ENCODE assay signal across 1 cellular context in the genomic region with DNA sequence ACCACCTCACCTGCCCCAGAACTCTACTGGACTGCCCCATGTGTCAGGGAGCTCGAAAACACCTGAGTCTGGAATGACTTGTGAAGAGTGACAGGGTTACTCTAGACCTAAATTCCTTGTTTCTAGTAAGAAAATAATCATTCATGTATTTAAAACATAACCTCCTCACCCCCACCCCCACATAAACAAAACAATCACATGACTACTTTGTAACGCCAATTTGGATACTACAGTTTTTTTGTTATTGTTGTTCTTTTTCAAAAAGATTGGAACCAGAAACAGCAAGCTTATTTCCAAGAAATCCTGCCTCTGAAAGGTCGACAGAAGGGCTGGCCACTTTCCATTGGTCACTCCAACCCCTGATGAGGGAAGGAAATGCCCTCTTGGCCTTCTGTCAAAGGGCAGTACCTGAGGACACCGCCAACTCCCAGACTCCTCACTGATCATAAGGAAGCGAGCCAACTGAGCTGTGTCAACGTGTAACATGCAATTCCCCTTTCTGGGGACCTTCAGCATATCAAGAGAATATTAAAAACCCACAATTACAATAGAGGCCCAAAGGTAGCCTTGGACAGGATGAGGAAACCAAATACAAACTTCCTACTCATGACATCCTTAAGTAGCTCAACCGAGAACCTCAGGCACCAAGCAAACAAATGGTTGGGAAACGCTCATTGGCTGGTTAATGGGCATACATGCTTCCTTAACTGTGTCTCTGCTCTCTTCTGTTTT.
TF ChIP-seq lines count a peak whose summit lies in the region.

No MANE protein-coding gene starts in this region.

TF ChIP-seq in GM23338, 12 proteins besides CTCF, POLR2A, EP300 and RAD21 (continued from another document):
- TF ChIP-seq, protein P1, sequence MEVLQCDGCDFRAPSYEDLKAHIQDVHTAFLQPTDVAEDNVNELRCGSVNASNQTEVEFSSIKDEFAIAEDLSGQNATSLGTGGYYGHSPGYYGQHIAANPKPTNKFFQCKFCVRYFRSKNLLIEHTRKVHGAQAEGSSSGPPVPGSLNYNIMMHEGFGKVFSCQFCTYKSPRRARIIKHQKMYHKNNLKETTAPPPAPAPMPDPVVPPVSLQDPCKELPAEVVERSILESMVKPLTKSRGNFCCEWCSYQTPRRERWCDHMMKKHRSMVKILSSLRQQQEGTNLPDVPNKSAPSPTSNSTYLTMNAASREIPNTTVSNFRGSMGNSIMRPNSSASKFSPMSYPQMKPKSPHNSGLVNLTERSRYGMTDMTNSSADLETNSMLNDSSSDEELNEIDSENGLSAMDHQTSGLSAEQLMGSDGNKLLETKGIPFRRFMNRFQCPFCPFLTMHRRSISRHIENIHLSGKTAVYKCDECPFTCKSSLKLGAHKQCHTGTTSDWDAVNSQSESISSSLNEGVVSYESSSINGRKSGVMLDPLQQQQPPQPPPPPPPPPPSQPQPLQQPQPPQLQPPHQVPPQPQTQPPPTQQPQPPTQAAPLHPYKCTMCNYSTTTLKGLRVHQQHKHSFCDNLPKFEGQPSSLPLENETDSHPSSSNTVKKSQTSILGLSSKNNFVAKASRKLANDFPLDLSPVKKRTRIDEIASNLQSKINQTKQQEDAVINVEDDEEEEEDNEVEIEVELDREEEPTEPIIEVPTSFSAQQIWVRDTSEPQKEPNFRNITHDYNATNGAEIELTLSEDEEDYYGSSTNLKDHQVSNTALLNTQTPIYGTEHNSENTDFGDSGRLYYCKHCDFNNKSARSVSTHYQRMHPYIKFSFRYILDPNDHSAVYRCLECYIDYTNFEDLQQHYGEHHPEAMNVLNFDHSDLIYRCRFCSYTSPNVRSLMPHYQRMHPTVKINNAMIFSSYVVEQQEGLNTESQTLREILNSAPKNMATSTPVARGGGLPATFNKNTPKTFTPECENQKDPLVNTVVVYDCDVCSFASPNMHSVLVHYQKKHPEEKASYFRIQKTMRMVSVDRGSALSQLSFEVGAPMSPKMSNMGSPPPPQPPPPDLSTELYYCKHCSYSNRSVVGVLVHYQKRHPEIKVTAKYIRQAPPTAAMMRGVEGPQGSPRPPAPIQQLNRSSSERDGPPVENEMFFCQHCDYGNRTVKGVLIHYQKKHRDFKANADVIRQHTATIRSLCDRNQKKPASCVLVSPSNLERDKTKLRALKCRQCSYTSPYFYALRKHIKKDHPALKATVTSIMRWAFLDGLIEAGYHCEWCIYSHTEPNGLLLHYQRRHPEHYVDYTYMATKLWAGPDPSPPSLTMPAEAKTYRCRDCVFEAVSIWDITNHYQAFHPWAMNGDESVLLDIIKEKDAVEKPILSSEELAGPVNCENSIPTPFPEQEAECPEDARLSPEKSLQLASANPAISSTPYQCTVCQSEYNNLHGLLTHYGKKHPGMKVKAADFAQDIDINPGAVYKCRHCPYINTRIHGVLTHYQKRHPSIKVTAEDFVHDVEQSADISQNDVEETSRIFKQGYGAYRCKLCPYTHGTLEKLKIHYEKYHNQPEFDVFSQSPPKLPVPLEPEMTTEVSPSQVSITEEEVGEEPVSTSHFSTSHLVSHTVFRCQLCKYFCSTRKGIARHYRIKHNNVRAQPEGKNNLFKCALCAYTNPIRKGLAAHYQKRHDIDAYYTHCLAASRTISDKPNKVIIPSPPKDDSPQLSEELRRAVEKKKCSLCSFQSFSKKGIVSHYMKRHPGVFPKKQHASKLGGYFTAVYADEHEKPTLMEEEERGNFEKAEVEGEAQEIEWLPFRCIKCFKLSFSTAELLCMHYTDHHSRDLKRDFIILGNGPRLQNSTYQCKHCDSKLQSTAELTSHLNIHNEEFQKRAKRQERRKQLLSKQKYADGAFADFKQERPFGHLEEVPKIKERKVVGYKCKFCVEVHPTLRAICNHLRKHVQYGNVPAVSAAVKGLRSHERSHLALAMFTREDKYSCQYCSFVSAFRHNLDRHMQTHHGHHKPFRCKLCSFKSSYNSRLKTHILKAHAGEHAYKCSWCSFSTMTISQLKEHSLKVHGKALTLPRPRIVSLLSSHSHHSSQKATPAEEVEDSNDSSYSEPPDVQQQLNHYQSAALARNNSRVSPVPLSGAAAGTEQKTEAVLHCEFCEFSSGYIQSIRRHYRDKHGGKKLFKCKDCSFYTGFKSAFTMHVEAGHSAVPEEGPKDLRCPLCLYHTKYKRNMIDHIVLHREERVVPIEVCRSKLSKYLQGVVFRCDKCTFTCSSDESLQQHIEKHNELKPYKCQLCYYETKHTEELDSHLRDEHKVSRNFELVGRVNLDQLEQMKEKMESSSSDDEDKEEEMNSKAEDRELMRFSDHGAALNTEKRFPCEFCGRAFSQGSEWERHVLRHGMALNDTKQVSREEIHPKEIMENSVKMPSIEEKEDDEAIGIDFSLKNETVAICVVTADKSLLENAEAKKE (CRISPR knock-in tag; IDR thresholded peaks at IDR 0.05), result no peak
- TF ChIP-seq, protein P2, sequence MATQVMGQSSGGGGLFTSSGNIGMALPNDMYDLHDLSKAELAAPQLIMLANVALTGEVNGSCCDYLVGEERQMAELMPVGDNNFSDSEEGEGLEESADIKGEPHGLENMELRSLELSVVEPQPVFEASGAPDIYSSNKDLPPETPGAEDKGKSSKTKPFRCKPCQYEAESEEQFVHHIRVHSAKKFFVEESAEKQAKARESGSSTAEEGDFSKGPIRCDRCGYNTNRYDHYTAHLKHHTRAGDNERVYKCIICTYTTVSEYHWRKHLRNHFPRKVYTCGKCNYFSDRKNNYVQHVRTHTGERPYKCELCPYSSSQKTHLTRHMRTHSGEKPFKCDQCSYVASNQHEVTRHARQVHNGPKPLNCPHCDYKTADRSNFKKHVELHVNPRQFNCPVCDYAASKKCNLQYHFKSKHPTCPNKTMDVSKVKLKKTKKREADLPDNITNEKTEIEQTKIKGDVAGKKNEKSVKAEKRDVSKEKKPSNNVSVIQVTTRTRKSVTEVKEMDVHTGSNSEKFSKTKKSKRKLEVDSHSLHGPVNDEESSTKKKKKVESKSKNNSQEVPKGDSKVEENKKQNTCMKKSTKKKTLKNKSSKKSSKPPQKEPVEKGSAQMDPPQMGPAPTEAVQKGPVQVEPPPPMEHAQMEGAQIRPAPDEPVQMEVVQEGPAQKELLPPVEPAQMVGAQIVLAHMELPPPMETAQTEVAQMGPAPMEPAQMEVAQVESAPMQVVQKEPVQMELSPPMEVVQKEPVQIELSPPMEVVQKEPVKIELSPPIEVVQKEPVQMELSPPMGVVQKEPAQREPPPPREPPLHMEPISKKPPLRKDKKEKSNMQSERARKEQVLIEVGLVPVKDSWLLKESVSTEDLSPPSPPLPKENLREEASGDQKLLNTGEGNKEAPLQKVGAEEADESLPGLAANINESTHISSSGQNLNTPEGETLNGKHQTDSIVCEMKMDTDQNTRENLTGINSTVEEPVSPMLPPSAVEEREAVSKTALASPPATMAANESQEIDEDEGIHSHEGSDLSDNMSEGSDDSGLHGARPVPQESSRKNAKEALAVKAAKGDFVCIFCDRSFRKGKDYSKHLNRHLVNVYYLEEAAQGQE (IDR thresholded peaks at IDR 0.05; ENCODE audit: unreplicated experiment), result no peak
- no peak for TF ChIP-seq JUNB (IDR thresholded peaks at IDR 0.05; ENCODE audit: unreplicated experiment)
- TF ChIP-seq ZNF331 (CRISPR knock-in tag; IDR thresholded peaks at IDR 0.05; ENCODE audit: low read depth), result no peak
- no peak for TF ChIP-seq ZNF114 (CRISPR knock-in tag; IDR thresholded peaks at IDR 0.05)
- TF ChIP-seq STAT1 (IDR thresholded peaks at IDR 0.05; ENCODE audit: unreplicated experiment), result no peak
- TF ChIP-seq EZH2phosphoT487 (IDR thresholded peaks at IDR 0.05; ENCODE audit: unreplicated experiment), result no peak
TF ChIP-seq in GM23338: peak in this region for 0.
